Comparison of ENCODE assay signal across 24 cellular contexts in genomic region chr6:137989696-137990095, GRCh38.
DNase-seq lines count a peak whose midpoint lies in the region; ATAC-seq and TF ChIP-seq lines count a peak whose summit lies in the region.
"Had no signal": no experiment of that assay in that cellular context is flagged by ENCODE, and none has a peak within 500 bp of the region (broad histone marks: within the 10 kb centered on the region; RNA-seq: fewer than 3 reads in every experiment).

No MANE protein-coding gene starts in this region.

- H3K36me3 ChIP-seq in GM23248 (ENCODE audit: low read depth) (no peaks in the 10 kb centered on the region), adipocyte (ENCODE audit: control insufficient read depth, insufficient read depth, low read length, severe bottlenecking) (no peaks in the 10 kb centered on the region), hepatocyte (replicated peaks; ENCODE audit: insufficient read depth, low read depth) (no peaks in the 10 kb centered on the region), suprapubic skin (no peaks in the 10 kb centered on the region)
- H3K36me3 ChIP-seq: MG63 had no signal

- no peak overlapping the region for H3K4me3 ChIP-seq in AG10803 (ENCODE audit: low read length)
- no peak overlapping the region for H3K4me3 ChIP-seq in GM23248
- H3K4me3 ChIP-seq in adipocyte (ENCODE audit: low read length): no peak overlapping the region
- H3K4me3 ChIP-seq in fibroblast of the aortic adventitia (ENCODE audit: low read depth, low read length): no peak overlapping the region
- no peak overlapping the region for H3K4me3 ChIP-seq in hepatocyte
- no peak overlapping the region for H3K4me3 ChIP-seq in suprapubic skin
- H3K4me3 ChIP-seq in right cardiac atrium (ENCODE audit: low read length): no peak overlapping the region
- H3K4me3 ChIP-seq: K562, MG63, PC-9 had no signal

- H2AFZ ChIP-seq in GM23248 (no peak overlapping the region), hepatocyte (no peak overlapping the region)
- H2AFZ ChIP-seq: PC-9 had no signal

- in situ Hi-C loops in GM23248 (cut with MboI): no loop called here

- TF ChIP-seq POLR2A in suprapubic skin (IDR thresholded peaks at IDR 0.05): no peak

- no peaks in the 10 kb centered on the region for H3F3A ChIP-seq in GM23248 (ENCODE audit: insufficient read depth)

- DNase-seq in AG10803 (ENCODE audit: low read depth): peak; percentile 13
- DNase-seq in GM23248: peak; percentile 15
- peak; percentile 36 for DNase-seq in adipocyte (ENCODE audit: low read depth)
- DNase-seq in fibroblast of the aortic adventitia (ENCODE audit: low read depth): peak; percentile 54
- no peak for DNase-seq in hepatocyte (ENCODE audit: low spot score)
- DNase-seq in suprapubic skin (ENCODE audit: low spot score in 2 of 2): no peak
- no peak for DNase-seq in right cardiac atrium
- DNase-seq in SW480 (ENCODE audit: low spot score): no peak
- DNase-seq: CD4-positive, CD25-positive, alpha-beta regulatory T cell; DMS153; GDM1; H7; Kasumi-1; MG63; NCI-H1105 treated with DMSO at 0.1 percent for 48 hours; NCI-H146; NCI-H1930; NCI-H2107; NCI-H446 treated with DMSO at 0.1 percent for 48 hours; NCI-H526; PC-9; SHP77 had no signal

- H3K9me2 ChIP-seq in GM23248 (ENCODE audit: insufficient read depth) (no peaks in the 10 kb centered on the region), hepatocyte (replicated peaks; ENCODE audit: insufficient read depth) (no peaks in the 10 kb centered on the region)

- TF ChIP-seq CTCF in AG10803 (conservative IDR thresholded peaks at IDR 0.05; ENCODE audit: low read length) (no peak), fibroblast of the aortic adventitia (IDR thresholded peaks at IDR 0.05; ENCODE audit: insufficient read depth, low read length) (no peak), hepatocyte (IDR thresholded peaks at IDR 0.05; ENCODE audit: poor library complexity) (no peak), suprapubic skin (IDR thresholded peaks at IDR 0.05) (no peak)

- 0 out of 2 replicates have a peak, but pooled peaks cover 6% of the 10 kb centered on the region for H3K27me3 ChIP-seq in GM23248 (replicated peaks; ENCODE audit: insufficient read depth)
- no peaks in the 10 kb centered on the region for H3K27me3 ChIP-seq in adipocyte (replicated peaks; ENCODE audit: control insufficient read depth, insufficient read depth, low read length)
- no peaks in the 10 kb centered on the region for H3K27me3 ChIP-seq in hepatocyte
- H3K27me3 ChIP-seq in suprapubic skin: peaks cover 3% of the 10 kb centered on the region
- peaks cover 3% of the 10 kb centered on the region for H3K27me3 ChIP-seq in right cardiac atrium (ENCODE audit: control insufficient read depth, insufficient read depth)
- H3K27me3 ChIP-seq: MG63 had no signal

- no peaks in the 10 kb centered on the region for H3K4me1 ChIP-seq in GM23248 (ENCODE audit: insufficient read depth)
- H3K4me1 ChIP-seq in adipocyte (ENCODE audit: control insufficient read depth, insufficient read depth, low read length): no peaks in the 10 kb centered on the region
- no peaks in the 10 kb centered on the region for H3K4me1 ChIP-seq in hepatocyte (ENCODE audit: insufficient read depth)
- no peaks in the 10 kb centered on the region for H3K4me1 ChIP-seq in suprapubic skin
- no peaks in the 10 kb centered on the region for H3K4me1 ChIP-seq in right cardiac atrium (ENCODE audit: control insufficient read depth, insufficient read depth, low read length)

- H3K4me2 ChIP-seq in GM23248 (ENCODE audit: unreplicated experiment) (no peak overlapping the region), hepatocyte (no peak overlapping the region)
- H3K4me2 ChIP-seq: PC-9 had no signal

- no peak overlapping the region for H3K27ac ChIP-seq in GM23248
- no peak overlapping the region for H3K27ac ChIP-seq in hepatocyte
- H3K27ac ChIP-seq in suprapubic skin: no peak overlapping the region
- H3K27ac ChIP-seq in right cardiac atrium (ENCODE audit: low read length): no peak overlapping the region
- H3K27ac ChIP-seq: 22Rv1, PC-9 had no signal

- H3K79me2 ChIP-seq in GM23248 (ENCODE audit: insufficient read depth): no peaks in the 10 kb centered on the region
- no peaks in the 10 kb centered on the region for H3K79me2 ChIP-seq in hepatocyte

- intact Hi-C loops in right cardiac atrium (cut with DNase I): no loop called here

- TF ChIP-seq EP300 in suprapubic skin (IDR thresholded peaks at IDR 0.05): no peak

- no peaks in the 10 kb centered on the region for H3K9me3 ChIP-seq in GM23248 (ENCODE audit: low read depth)
- no peaks in the 10 kb centered on the region for H3K9me3 ChIP-seq in adipocyte (ENCODE audit: control insufficient read depth, low read length)
- H3K9me3 ChIP-seq in hepatocyte (ENCODE audit: low read depth): no peaks in the 10 kb centered on the region
- H3K9me3 ChIP-seq in suprapubic skin: no peaks in the 10 kb centered on the region
- H3K9me3 ChIP-seq in right cardiac atrium (ENCODE audit: control insufficient read depth, low read length): no peaks in the 10 kb centered on the region
- H3K9me3 ChIP-seq: MG63 had no signal

- H3K9ac ChIP-seq in GM23248 (no peak overlapping the region), adipocyte (ENCODE audit: low read length) (no peak overlapping the region)

- 65 to 66% methylated on average over 5 of the region's 5 CpGs for WGBS in GM23248 (ENCODE audit: low coverage in 1 of 2, low lambda C conversion rate in 2 of 2, missing lambda C conversion rate in 2 of 2), 2 experiments
- WGBS in hepatocyte (ENCODE audit: low lambda C conversion rate, missing lambda C conversion rate): 90% methylated on average over 5 of the region's 5 CpGs
- 69% methylated on average over 5 of the region's 5 CpGs for WGBS in suprapubic skin
- 80% methylated on average over 5 of the region's 5 CpGs for WGBS in right cardiac atrium

- ATAC-seq in right cardiac atrium: no peak
- ATAC-seq: K562 had no signal

- no peaks in the 10 kb centered on the region for H4K20me1 ChIP-seq in GM23248 (ENCODE audit: insufficient read depth)
- H4K20me1 ChIP-seq in hepatocyte (ENCODE audit: insufficient read depth, poor library complexity, severe bottlenecking): no peaks in the 10 kb centered on the region

Comparison
In these comparisons a context has a peak if more than half of its experiments do, and no peak if none do; other contexts are left out.
1. DNase-seq: peak in AG10803 (single experiment), GM23248 (single experiment), adipocyte (single experiment) and fibroblast of the aortic adventitia (single experiment); none in hepatocyte (single experiment), suprapubic skin (0 of 2), right cardiac atrium (0 of 3) and SW480 (single experiment).